Comparison of ENCODE assay signal across 7 cellular contexts in the genomic region with DNA sequence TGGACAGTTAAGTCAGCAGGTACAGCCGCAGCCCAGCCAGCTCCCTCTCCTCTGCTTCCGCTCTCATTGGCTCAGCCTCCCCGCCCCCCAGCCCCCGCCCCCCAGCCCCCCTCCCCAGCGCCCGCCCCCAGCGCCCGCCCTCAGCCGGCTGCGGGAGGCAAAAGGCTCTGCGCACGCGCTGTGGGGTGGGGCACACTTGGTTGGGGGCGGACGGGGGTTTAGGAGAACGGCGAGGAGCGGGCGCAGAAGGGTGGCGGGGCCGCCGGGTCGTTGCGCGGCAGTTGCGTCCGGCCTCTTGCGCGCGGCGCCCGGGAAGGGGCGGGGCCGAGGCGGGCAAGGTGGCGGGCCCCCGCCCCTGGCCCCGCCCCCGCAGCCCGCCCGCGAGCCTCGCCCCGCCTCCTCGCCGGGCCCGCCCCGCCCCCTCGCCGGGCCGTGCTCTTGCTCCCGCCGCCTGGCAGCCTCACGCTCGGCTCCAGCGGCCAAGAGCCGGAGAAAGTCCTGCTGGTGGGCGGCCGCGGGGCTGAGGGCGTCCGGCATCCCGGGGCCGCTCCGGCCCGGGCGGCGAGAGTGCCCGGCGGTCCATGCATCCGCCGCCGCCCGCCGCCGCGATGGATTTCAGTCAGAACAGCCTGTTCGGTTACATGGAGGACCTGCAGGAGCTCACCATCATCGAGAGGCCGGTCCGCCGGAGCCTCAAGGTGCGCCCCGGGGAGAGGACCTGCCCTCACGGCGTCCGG. TPM values are rescaled to one million over a fixed set of nuclear protein-coding genes. Genes with fewer than 3 reads are reported as not detected.
DNase-seq lines count a peak whose midpoint lies in the region; ATAC-seq and TF ChIP-seq lines count a peak whose summit lies in the region.

A gene with protein sequence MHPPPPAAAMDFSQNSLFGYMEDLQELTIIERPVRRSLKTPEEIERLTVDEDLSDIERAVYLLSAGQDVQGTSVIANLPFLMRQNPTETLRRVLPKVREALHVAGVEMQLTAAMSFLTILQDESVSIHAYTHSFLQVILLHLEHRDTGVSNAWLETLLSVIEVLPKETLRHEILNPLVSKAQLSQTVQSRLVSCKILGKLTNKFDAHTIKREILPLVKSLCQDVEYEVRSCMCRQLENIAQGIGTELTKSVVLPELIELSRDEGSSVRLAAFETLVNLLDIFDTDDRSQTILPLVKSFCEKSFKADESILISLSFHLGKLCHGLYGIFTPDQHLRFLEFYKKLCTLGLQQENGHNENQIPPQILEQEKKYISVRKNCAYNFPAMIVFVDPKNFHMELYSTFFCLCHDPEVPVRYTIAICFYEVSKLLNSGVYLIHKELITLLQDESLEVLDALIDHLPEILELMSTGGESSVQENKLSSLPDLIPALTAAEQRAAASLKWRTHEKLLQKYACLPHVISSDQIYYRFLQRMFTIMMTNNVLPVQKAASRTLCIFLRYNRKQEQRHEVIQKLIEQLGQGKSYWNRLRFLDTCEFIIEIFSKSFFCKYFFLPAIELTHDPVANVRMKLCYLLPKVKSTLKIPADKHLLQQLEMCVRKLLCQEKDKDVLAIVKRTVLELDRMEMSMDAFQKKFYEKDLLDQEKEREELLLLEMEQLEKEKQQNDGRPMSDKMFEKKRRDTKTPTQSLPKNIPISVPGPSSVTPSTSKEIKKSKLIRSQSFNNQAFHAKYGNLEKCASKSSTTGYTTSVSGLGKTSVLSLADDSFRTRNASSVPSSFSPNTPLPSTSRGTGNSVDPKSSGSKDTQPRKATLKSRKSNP (plus strand): TSS at position 438 of the 737 bp plus-strand sequence. CDS start 144 bp downstream, at position 582.

- intact Hi-C loops in breast epithelium (cut with DNase I; ENCODE audit: low total_unique reads), result no loop called here

- 0% methylated on average over 20 of the region's 87 CpGs for WGBS in smooth muscle cell (ENCODE audit: low lambda C conversion rate)

- no peaks in the 10 kb centered on the region for H3K79me2 ChIP-seq in smooth muscle cell (ENCODE audit: low read depth)

- TF ChIP-seq POLR2A in breast epithelium (IDR thresholded peaks at IDR 0.05), result no peak

- ATAC-seq in GM18517 (IDR thresholded peaks at IDR 0.05; ENCODE audit: unreplicated experiment), result peak; percentile 73
- peak; percentile 80 for ATAC-seq in HG03039 (IDR thresholded peaks at IDR 0.05; ENCODE audit: unreplicated experiment)

- H3K4me3 ChIP-seq in WERI-Rb-1 (ENCODE audit: low read depth, low read length) (peak within 1 kb of the TSS; percentile 73), breast epithelium (peak within 1 kb of the TSS; percentile 53 to 85 (median 66)), smooth muscle cell (peak within 1 kb of the TSS; percentile 66)

- peaks cover 3% of the 10 kb centered on the region for H3F3A ChIP-seq in smooth muscle cell (ENCODE audit: low read depth)

- H3K4me2 ChIP-seq in smooth muscle cell, result peak within 1 kb of the TSS; percentile 94

- H3K27me3 ChIP-seq in WERI-Rb-1 (ENCODE audit: insufficient read depth, low read depth, severe bottlenecking) (no peaks in the 10 kb centered on the region), breast epithelium (peaks cover 0 to 12% of the 10 kb centered on the region in 2 donors), smooth muscle cell (ENCODE audit: low read depth) (peaks cover 46% of the 10 kb centered on the region)

- H3K27ac ChIP-seq in WERI-Rb-1 (peak within 1 kb of the TSS; percentile 96), breast epithelium (peak within 1 kb of the TSS; percentile 50 to 68), smooth muscle cell (ENCODE audit: low read depth) (no peak within 1 kb of the TSS)

- H4K20me1 ChIP-seq in smooth muscle cell (ENCODE audit: low read depth), result no peaks in the 10 kb centered on the region

- DNase-seq in NCI-H2171 treated with DMSO at 0.1 percent for 48 hours (lab: John Stamatoyannopoulos, UW) (peak; percentile 95), WERI-Rb-1 (peak; percentile 98), breast epithelium (ENCODE audit: low spot score in 2 of 2) (peak; percentile 64 to 79), iPS-NIHi11 (ENCODE audit: low spot score) (peak; percentile 94), smooth muscle cell (lab: John Stamatoyannopoulos, UW; ENCODE audit: unreplicated experiment) (peak; percentile 69)

- H3K36me3 ChIP-seq in WERI-Rb-1 (peaks cover 16% of the 10 kb centered on the region), breast epithelium (no peaks in the 10 kb centered on the region), smooth muscle cell (ENCODE audit: low read depth) (no peaks in the 10 kb centered on the region)

- H2AFZ ChIP-seq in smooth muscle cell (ENCODE audit: low read depth), result peak within 1 kb of the TSS; percentile 92

- no peak within 1 kb of the TSS for H3K9ac ChIP-seq in smooth muscle cell (ENCODE audit: low read depth)

- H3K4me1 ChIP-seq in breast epithelium (peaks cover 5 to 6% of the 10 kb centered on the region in 2 donors), smooth muscle cell (ENCODE audit: low read depth) (peaks cover 17% of the 10 kb centered on the region)

- no peak for TF ChIP-seq CTCF in WERI-Rb-1 (IDR thresholded peaks at IDR 0.05; ENCODE audit: low read depth, low read length)
- no peak for TF ChIP-seq CTCF in breast epithelium (IDR thresholded peaks at IDR 0.05)
- TF ChIP-seq CTCF in smooth muscle cell (IDR thresholded peaks at IDR 0.05; ENCODE audit: borderline replicate concordance, insufficient read depth, poor library complexity, severe bottlenecking), result no peak

- no peaks in the 10 kb centered on the region for H3K9me3 ChIP-seq in WERI-Rb-1 (ENCODE audit: severe bottlenecking)
- no peaks in the 10 kb centered on the region for H3K9me3 ChIP-seq in breast epithelium
- no peaks in the 10 kb centered on the region for H3K9me3 ChIP-seq in smooth muscle cell (replicated peaks; ENCODE audit: low read depth)

RNA-seq across cellular contexts. Expression of the gene that starts here (rescaled TPM):
- 1 to 10 TPM in 2 of 3 donors, under 1 TPM in 1; 0.48 to 7.9 (median 7.2) TPM for total RNA-seq in breast epithelium
- total RNA-seq in smooth muscle cell, result 0.27 and 0.40 TPM in 2 replicates
- 0.27 and 0.38 TPM in 2 replicates for polyA plus RNA-seq in smooth muscle cell

Comparison
In these comparisons a context has a peak if more than half of its experiments do, and no peak if none do; other contexts are left out.
1. Peak in DNase-seq, H3K4me3 ChIP-seq and H3K4me2 ChIP-seq in smooth muscle cell; RNA of the gene not detected or under 1 TPM.